In the genomic region with DNA sequence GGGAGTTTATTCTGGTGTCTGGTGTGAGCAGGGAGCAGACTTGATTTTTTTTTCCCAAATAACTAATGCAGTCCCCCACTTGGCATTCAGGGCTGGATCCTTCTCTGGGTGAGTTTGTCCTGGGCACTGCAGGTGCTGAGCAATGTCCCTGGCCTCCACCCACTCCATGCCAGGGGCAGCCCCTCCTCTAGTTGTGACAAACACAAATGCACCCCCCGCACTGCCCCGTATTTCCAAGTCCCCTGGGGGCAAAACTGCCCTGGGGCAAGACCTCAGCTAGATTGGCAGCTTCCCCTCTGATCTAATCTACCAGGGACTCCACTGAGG, we compare ENCODE assay signal across 8 cellular contexts. TPM values are rescaled to one million over a fixed set of nuclear protein-coding genes. Genes with fewer than 3 reads are reported as not detected.
DNase-seq lines count a peak whose midpoint lies in the region; ATAC-seq and TF ChIP-seq lines count a peak whose summit lies in the region.

No MANE protein-coding gene starts in this region.

- no peak overlapping the region for H3K9ac ChIP-seq in fibroblast of lung (ENCODE audit: insufficient read depth, low read length)

- peak; percentile 14; the same call in 1 of the 2 replicates for ATAC-seq in Panc1
- no peak for ATAC-seq in GM21528 (IDR thresholded peaks at IDR 0.05; ENCODE audit: low FRiP score, unreplicated experiment)

- peaks cover 3% of the 10 kb centered on the region for H3K9me3 Mint-ChIP-seq in activated CD4-positive, alpha-beta T cell treated with anti-CD3 and anti-CD28 coated beads, Interleukin-2, amount 10 ng/mL, durations not matched to agents 24 days and 14 days
- no peaks in the 10 kb centered on the region for H3K9me3 Mint-ChIP-seq in nephron progenitor cell

- H3K4me3 Mint-ChIP-seq in activated CD4-positive, alpha-beta T cell treated with anti-CD3 and anti-CD28 coated beads, Interleukin-2, amount 10 ng/mL, durations not matched to agents 24 days and 14 days = peak overlapping the region; percentile 85
- no peak overlapping the region for H3K4me3 Mint-ChIP-seq in nephron progenitor cell

- H3K36me3 Mint-ChIP-seq in activated CD4-positive, alpha-beta T cell treated with anti-CD3 and anti-CD28 coated beads, Interleukin-2, amount 10 ng/mL, durations not matched to agents 24 days and 14 days (ENCODE audit: low read depth) = peaks cover 43% of the 10 kb centered on the region
- peaks cover 5% of the 10 kb centered on the region for H3K36me3 Mint-ChIP-seq in nephron progenitor cell (ENCODE audit: low read depth)

- DNase-seq in activated CD4-positive, alpha-beta T cell treated with anti-CD3 and anti-CD28 coated beads, Interleukin-2, amount 10 ng/mL, durations not matched to agents 24 days and 14 days = no peak
- DNase-seq in activated CD4-positive, alpha-beta T cell treated with anti-CD3 and anti-CD28 coated beads for 4 hours = no peak
- no peak for DNase-seq in Panc1 (ENCODE audit: low read depth, low spot score)
- DNase-seq in fibroblast of lung (ENCODE audit: low read depth in 2 of 2) = no peak
- DNase-seq in SJCRH30 = no peak
- DNase-seq in nephron progenitor cell = no peak

- no TSS peak for BruUV-seq in Panc1 (replicated peaks; lab: Mats Ljungman, UMichigan)

- CTCF ChIA-PET in Panc1 (lab: Charles Lee) = no interaction called here

- peak overlapping the region; percentile 93 for H3K27ac Mint-ChIP-seq in activated CD4-positive, alpha-beta T cell treated with anti-CD3 and anti-CD28 coated beads, Interleukin-2, amount 10 ng/mL, durations not matched to agents 24 days and 14 days
- H3K27ac Mint-ChIP-seq in nephron progenitor cell = no peak overlapping the region

- no peaks in the 10 kb centered on the region for H3K9me3 ChIP-seq in Panc1 (ENCODE audit: control insufficient read depth, insufficient read depth, low read depth, low read length)
- H3K9me3 ChIP-seq in fibroblast of lung (ENCODE audit: control insufficient read depth, insufficient read depth, low read depth, low read length) = no peaks in the 10 kb centered on the region
- H3K9me3 ChIP-seq in SJCRH30 (replicated peaks) = no peaks in the 10 kb centered on the region

- H3K4me1 ChIP-seq in Panc1 (ENCODE audit: control insufficient read depth, insufficient read depth, low read length) = no peaks in the 10 kb centered on the region; the same call in 1 of the 2 replicates
- H3K4me1 ChIP-seq in fibroblast of lung (ENCODE audit: control insufficient read depth, extremely low read depth, insufficient read depth, low read length) = peaks cover 14% of the 10 kb centered on the region
- peaks cover 8% of the 10 kb centered on the region for H3K4me1 ChIP-seq in SJCRH30

- POLR2A ChIA-PET in Panc1 (lab: Charles Lee) = no interaction called here

- intact Hi-C loops in activated CD4-positive, alpha-beta T cell treated with anti-CD3 and anti-CD28 coated beads, Interleukin-2, amount 10 ng/mL, durations not matched to agents 24 days and 14 days (cut with micrococcal nuclease) = loop anchor here (5.0 kb wide), 1 partner anchor 212 kb away; no protein-coding TSS in a partner anchor
- intact Hi-C loops in Panc1 (cut with micrococcal nuclease; ENCODE audit: unreplicated experiment) = no loop called here

- no peaks in the 10 kb centered on the region for H4K20me1 ChIP-seq in fibroblast of lung (ENCODE audit: control insufficient read depth, extremely low read depth, insufficient read depth, low read length)

- no peak overlapping the region for H3K27ac ChIP-seq in Panc1 (ENCODE audit: low read length)
- peak overlapping the region; percentile 61 for H3K27ac ChIP-seq in fibroblast of lung (ENCODE audit: insufficient read depth, low read length)
- H3K27ac ChIP-seq in temporal lobe (ENCODE audit: low read depth, low read length) = peak overlapping the region; percentile 36
- H3K27ac ChIP-seq in SJCRH30 = no peak overlapping the region

- H3K79me2 ChIP-seq in fibroblast of lung (ENCODE audit: control insufficient read depth, insufficient read depth, low read length) = peaks cover 47% of the 10 kb centered on the region

- no peak for TF ChIP-seq CTCF in Panc1 (IDR thresholded peaks at IDR 0.05)
- TF ChIP-seq CTCF in fibroblast of lung (conservative IDR thresholded peaks at IDR 0.05 in 1 of 2, IDR thresholded peaks at IDR 0.05 in 1 of 2; ENCODE audit: low read depth in 1 of 2, low read length in 2 of 2) = no peak
- TF ChIP-seq CTCF in nephron progenitor cell (IDR thresholded peaks at IDR 0.05) = no peak

- peaks cover 65% of the 10 kb centered on the region for H3K4me1 Mint-ChIP-seq in activated CD4-positive, alpha-beta T cell treated with anti-CD3 and anti-CD28 coated beads, Interleukin-2, amount 10 ng/mL, durations not matched to agents 24 days and 14 days
- H3K4me1 Mint-ChIP-seq in nephron progenitor cell = peaks cover 60% of the 10 kb centered on the region

- no peaks in the 10 kb centered on the region for H3K36me3 ChIP-seq in Panc1 (ENCODE audit: control insufficient read depth, insufficient read depth, low read length)
- H3K36me3 ChIP-seq in fibroblast of lung (ENCODE audit: control insufficient read depth, insufficient read depth, low read length) = peaks cover 5% of the 10 kb centered on the region
- H3K36me3 ChIP-seq in SJCRH30 = no peaks in the 10 kb centered on the region

- no peak overlapping the region for H2AFZ ChIP-seq in fibroblast of lung (ENCODE audit: low read length)

- peaks cover 2% of the 10 kb centered on the region for H3K27me3 Mint-ChIP-seq in activated CD4-positive, alpha-beta T cell treated with anti-CD3 and anti-CD28 coated beads, Interleukin-2, amount 10 ng/mL, durations not matched to agents 24 days and 14 days
- no peaks in the 10 kb centered on the region for H3K27me3 Mint-ChIP-seq in nephron progenitor cell (ENCODE audit: low read depth, poor library complexity)

- H3K27me3 ChIP-seq in Panc1 (ENCODE audit: control insufficient read depth, insufficient read depth, low read length) (no peaks in the 10 kb centered on the region), fibroblast of lung (ENCODE audit: control insufficient read depth, insufficient read depth, low read length) (no peaks in the 10 kb centered on the region), SJCRH30 (no peaks in the 10 kb centered on the region)

- in situ Hi-C loops in Panc1 (cut with HindIII; ENCODE audit: low pct_unique_long_range_greater_than_20kb, low sequenced_read_pairs) = no loop called here

- no peak overlapping the region for H3K4me3 ChIP-seq in Panc1 (ENCODE audit: low read depth in 2 of 2, low read length in 2 of 2)
- no peak overlapping the region for H3K4me3 ChIP-seq in fibroblast of lung (replicated peaks in 1 of 4; ENCODE audit: control extremely low read depth in 1 of 4, insufficient read depth in 1 of 4, low read depth in 3 of 4, low read length in 4 of 4)
- H3K4me3 ChIP-seq in SJCRH30 = no peak overlapping the region

- H3K4me2 ChIP-seq in fibroblast of lung (ENCODE audit: extremely low read depth, insufficient read depth, low read length) = peak overlapping the region; percentile 51

RNA-seq across cellular contexts. Expression of a gene that starts 6.4 kb away (rescaled TPM):
- 184 and 185 TPM in 2 replicates for total RNA-seq in activated CD4-positive, alpha-beta T cell treated with anti-CD3 and anti-CD28 coated beads, Interleukin-2, amount 10 ng/mL, durations not matched to agents 24 days and 14 days
- 36.3 TPM for total RNA-seq in Panc1 (2021; ENCODE audit: unreplicated experiment)
- 21.0 TPM for polyA plus RNA-seq in Panc1 (2012; ENCODE audit: insufficient read length)
- total RNA-seq in fibroblast of lung = 12.8 and 17.2 TPM in 2 replicates
- 34.8 and 37.5 TPM in 2 replicates for polyA plus RNA-seq in fibroblast of lung
- polyA plus RNA-seq in fibroblast of lung (2012) = 33.8 and 36.9 TPM in 2 replicates
- polyA minus RNA-seq in fibroblast of lung (ENCODE audit: low replicate concordance) = 143 and 175 TPM in 2 replicates
- total RNA-seq in temporal lobe = 13.0 TPM
- 6.9 and 9.2 TPM in 2 replicates for total RNA-seq in SJCRH30 (2014; rRNA removed; shearing (Covaris generic))

RNA-seq across cellular contexts. Expression of a gene that starts 7.0 kb away (rescaled TPM):
- 9.5 and 10.0 TPM in 2 replicates for total RNA-seq in activated CD4-positive, alpha-beta T cell treated with anti-CD3 and anti-CD28 coated beads, Interleukin-2, amount 10 ng/mL, durations not matched to agents 24 days and 14 days
- total RNA-seq in Panc1 (2021; ENCODE audit: unreplicated experiment) = 5.4 TPM
- 4.7 TPM for polyA plus RNA-seq in Panc1 (2012; ENCODE audit: insufficient read length)
- 0.26 and 1.3 TPM in 2 replicates for total RNA-seq in fibroblast of lung
- polyA plus RNA-seq in fibroblast of lung = 0.56 and 0.77 TPM in 2 replicates
- 1.5 TPM in 2 replicates for polyA plus RNA-seq in fibroblast of lung (2012)
- not detected in 2 replicates for polyA minus RNA-seq in fibroblast of lung (ENCODE audit: low replicate concordance)
- total RNA-seq in temporal lobe = 3.0 TPM
- 0.38 TPM in 1 of 2 replicates, not detected in the other for total RNA-seq in SJCRH30 (2014; rRNA removed; shearing (Covaris generic))

RNA-seq across cellular contexts. Expression of a gene that starts 38.6 kb away (rescaled TPM):
- 159 and 169 TPM in 2 replicates for total RNA-seq in activated CD4-positive, alpha-beta T cell treated with anti-CD3 and anti-CD28 coated beads, Interleukin-2, amount 10 ng/mL, durations not matched to agents 24 days and 14 days
- 240 TPM for total RNA-seq in Panc1 (2021; ENCODE audit: unreplicated experiment)
- polyA plus RNA-seq in Panc1 (2012; ENCODE audit: insufficient read length) = 278 TPM
- total RNA-seq in fibroblast of lung = 367 and 409 TPM in 2 replicates
- 21.0 and 24.7 TPM in 2 replicates for polyA plus RNA-seq in fibroblast of lung
- 37.7 and 44.0 TPM in 2 replicates for polyA plus RNA-seq in fibroblast of lung (2012)
- polyA minus RNA-seq in fibroblast of lung (ENCODE audit: low replicate concordance) = 36.5 and 64.5 TPM in 2 replicates
- total RNA-seq in temporal lobe = 13.0 TPM
- total RNA-seq in SJCRH30 (2014; rRNA removed; shearing (Covaris generic)) = 33.2 and 34.5 TPM in 2 replicates

Comparison
In these comparisons a context has a peak if more than half of its experiments do, and no peak if none do; other contexts are left out.
1. H3K27ac ChIP-seq: peak in fibroblast of lung (single experiment) and temporal lobe (single experiment); none in Panc1 (single experiment) and SJCRH30 (single experiment).